ENCODE assay signal across 1 cellular context in genomic region chr19:35269425-35270117, GRCh38.
TF ChIP-seq lines count a peak whose summit lies in the region.

No MANE protein-coding gene starts in this region.

TF ChIP-seq in endothelial cell of umbilical vein, 7 proteins besides CTCF, POLR2A, EP300 and RAD21:
- TF ChIP-seq EZH2 (IDR thresholded peaks at IDR 0.05; ENCODE audit: borderline replicate concordance, low read depth, low read length, severe bottlenecking) (no peak), MAX (IDR thresholded peaks at IDR 0.05; ENCODE audit: insufficient read depth, insufficient read length) (no peak), GATA2 (IDR thresholded peaks at IDR 0.05; ENCODE audit: insufficient read depth, insufficient read length, low read depth, low read length) (no peak), MYC (IDR thresholded peaks at IDR 0.05; ENCODE audit: low read depth, low read length) (no peak), FOS (IDR thresholded peaks at IDR 0.05; ENCODE audit: borderline replicate concordance, insufficient read depth, low read length) (no peak), POLR2AphosphoS5 (IDR thresholded peaks at IDR 0.05; ENCODE audit: insufficient read depth, low read depth, low read length) (no peak), JUN (IDR thresholded peaks at IDR 0.05; ENCODE audit: borderline replicate concordance, insufficient read depth, insufficient read length, low read depth) (no peak)
TF ChIP-seq in endothelial cell of umbilical vein: peak in this region for 0.
